ENCODE assay signal across 26 cellular contexts in the genomic region with DNA sequence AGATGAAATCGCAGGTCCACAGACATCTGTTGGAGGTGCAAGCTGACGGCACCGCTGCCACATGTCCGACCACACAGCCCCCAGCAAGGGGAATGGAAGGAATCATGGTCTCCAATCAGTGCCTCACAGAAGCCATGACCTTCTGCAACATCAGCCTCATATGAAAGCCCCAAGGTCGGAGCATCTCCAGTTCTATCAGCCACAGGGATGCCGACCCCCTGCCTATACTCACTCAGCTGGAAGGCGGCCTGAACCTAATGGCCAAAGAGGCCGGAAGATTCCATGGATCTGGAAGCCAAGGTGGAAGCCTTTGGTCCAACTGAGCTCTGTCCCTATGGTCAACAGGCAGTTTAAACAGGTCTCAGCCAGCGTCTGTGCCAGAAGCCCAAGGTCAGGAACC.
DNase-seq lines count a peak whose midpoint lies in the region; ATAC-seq, FAIRE-seq and TF ChIP-seq lines count a peak whose summit lies in the region.
"Had no signal": no experiment of that assay in that cellular context is flagged by ENCODE, and none has a peak within 500 bp of the region (broad histone marks: within the 10 kb centered on the region; RNA-seq: fewer than 3 reads in every experiment).

No MANE protein-coding gene starts in this region.

- DNase-seq in cardiac septum (ENCODE audit: low spot score) (peak; percentile 65), right atrium auricular region (ENCODE audit: low spot score) (no peak), mesenteric fat pad (ENCODE audit: low spot score) (peak; percentile 74), osteoblast (ENCODE audit: insufficient read length, low spot score, missing footprints) (no peak), GM12892 (ENCODE audit: insufficient read length) (no peak), A172 (ENCODE audit: low spot score) (no peak)
- DNase-seq: ACHN; AML-193; BE2C; CD4-positive, alpha-beta T cell; CD8-positive, alpha-beta memory T cell; DMS 273 treated with DMSO at 0.1 percent for 48 hours; DMS79; EL; GDM1; H7 had no signal

- H3K4me3 ChIP-seq in right atrium auricular region (no peak overlapping the region), osteoblast (ENCODE audit: insufficient read depth, low read length) (no peak overlapping the region), subcutaneous abdominal adipose tissue (ENCODE audit: low read depth in 1 of 5, low read length in 5 of 5) (no peak overlapping the region)
- H3K4me3 ChIP-seq: A549; BLaER1 treated with 17β-estradiol and CSF1 and Interleukin-3, amounts not matched to agents 10 nM and 100 nM; GM12878 had no signal

- no peak for ATAC-seq in HG02938 (IDR thresholded peaks at IDR 0.05; ENCODE audit: unreplicated experiment)
- ATAC-seq: A549, GM12878, HCT116 had no signal

- no peak overlapping the region for H2AFZ ChIP-seq in osteoblast (ENCODE audit: low read length)

- H3K27ac ChIP-seq in right atrium auricular region (no peak overlapping the region), osteoblast (ENCODE audit: low read depth, low read length) (peak overlapping the region; percentile 71), subcutaneous abdominal adipose tissue (ENCODE audit: low read depth, low read length) (peak overlapping the region; percentile 7)
- H3K27ac ChIP-seq: 22Rv1; A549; BLaER1 treated with 17β-estradiol and CSF1 and Interleukin-3, amounts not matched to agents 10 nM and 100 nM had no signal

- TF ChIP-seq POLR2A in GM12892 (IDR thresholded peaks at IDR 0.05; ENCODE audit: low read depth, low read length), result no peak

- H3K27me3 ChIP-seq in right atrium auricular region, result no peaks in the 10 kb centered on the region
- no peaks in the 10 kb centered on the region for H3K27me3 ChIP-seq in osteoblast (ENCODE audit: insufficient read depth, low read length)
- H3K27me3 ChIP-seq in subcutaneous abdominal adipose tissue (ENCODE audit: control insufficient read depth in 5 of 5, insufficient read depth in 4 of 5, low read length in 5 of 5), result no peaks in the 10 kb centered on the region
- H3K27me3 ChIP-seq: BE2C; BLaER1 treated with 17β-estradiol and CSF1 and Interleukin-3, amounts not matched to agents 10 nM and 100 nM had no signal

- no peak for FAIRE-seq in GM12892 (lab: Jason Lieb, UNC)
- FAIRE-seq: A549, D721Med, GM12878, GM18507, H1 had no signal

- no peaks in the 10 kb centered on the region for H4K20me1 ChIP-seq in osteoblast (ENCODE audit: insufficient read depth, low read length)
- H4K20me1 ChIP-seq: BLaER1 treated with 17β-estradiol and CSF1 and Interleukin-3, amounts not matched to agents 10 nM and 100 nM had no signal

- TF ChIP-seq CTCF in right atrium auricular region (IDR thresholded peaks at IDR 0.05) (no peak), osteoblast (IDR thresholded peaks at IDR 0.05; ENCODE audit: extremely low read depth, low read depth, low read length) (no peak)

- no peak overlapping the region for H3K4me2 ChIP-seq in osteoblast (ENCODE audit: insufficient read depth, low read length)
- H3K4me2 ChIP-seq: A549; BLaER1 treated with 17β-estradiol and CSF1 and Interleukin-3, amounts not matched to agents 10 nM and 100 nM had no signal

- H3K36me3 ChIP-seq in right atrium auricular region, result no peaks in the 10 kb centered on the region
- no peaks in the 10 kb centered on the region for H3K36me3 ChIP-seq in osteoblast (ENCODE audit: insufficient read depth, low read length)
- H3K36me3 ChIP-seq in subcutaneous abdominal adipose tissue (ENCODE audit: control insufficient read depth in 5 of 5, insufficient read depth in 5 of 5, low read length in 5 of 5), result peaks cover 0 to 22% (median 20%) of the 10 kb centered on the region in 5 donors
- H3K36me3 ChIP-seq: BE2C had no signal

- intact Hi-C loops in cardiac septum (cut with DNase I), result no loop called here

- H3K4me1 ChIP-seq in right atrium auricular region (peaks cover 0 to 6% of the 10 kb centered on the region in 2 donors), osteoblast (ENCODE audit: insufficient read depth, low read length) (peaks cover 6% of the 10 kb centered on the region), subcutaneous abdominal adipose tissue (ENCODE audit: control insufficient read depth in 5 of 5, insufficient read depth in 5 of 5, low read length in 5 of 5) (peaks cover 0 to 2% (median 0%) of the 10 kb centered on the region in 5 donors)
- H3K4me1 ChIP-seq: A549 had no signal

- H3K79me2 ChIP-seq in osteoblast (ENCODE audit: insufficient read depth, low read length), result no peaks in the 10 kb centered on the region

- no peak overlapping the region for H3K9ac ChIP-seq in subcutaneous abdominal adipose tissue (ENCODE audit: low read length in 5 of 5)
- H3K9ac ChIP-seq: BLaER1 treated with 17β-estradiol and CSF1 and Interleukin-3, amounts not matched to agents 10 nM and 100 nM had no signal

- H3K9me3 ChIP-seq in right atrium auricular region (no peaks in the 10 kb centered on the region), osteoblast (ENCODE audit: low read depth, low read length) (no peaks in the 10 kb centered on the region), subcutaneous abdominal adipose tissue (ENCODE audit: control insufficient read depth in 5 of 5, low read length in 5 of 5) (peaks cover 0 to 5% (median 2%) of the 10 kb centered on the region in 5 donors)
- H3K9me3 ChIP-seq: A549, BE2C had no signal

Comparison
In these comparisons a context has a peak if more than half of its experiments do, and no peak if none do; other contexts are left out.
1. DNase-seq: peak in cardiac septum (single experiment) and mesenteric fat pad (single experiment); none in right atrium auricular region (single experiment), osteoblast (single experiment), GM12892 (single experiment) and A172 (single experiment).
2. H3K27ac ChIP-seq: peak in osteoblast (single experiment) and subcutaneous abdominal adipose tissue (single experiment); none in right atrium auricular region (0 of 2).